In the genomic region with DNA sequence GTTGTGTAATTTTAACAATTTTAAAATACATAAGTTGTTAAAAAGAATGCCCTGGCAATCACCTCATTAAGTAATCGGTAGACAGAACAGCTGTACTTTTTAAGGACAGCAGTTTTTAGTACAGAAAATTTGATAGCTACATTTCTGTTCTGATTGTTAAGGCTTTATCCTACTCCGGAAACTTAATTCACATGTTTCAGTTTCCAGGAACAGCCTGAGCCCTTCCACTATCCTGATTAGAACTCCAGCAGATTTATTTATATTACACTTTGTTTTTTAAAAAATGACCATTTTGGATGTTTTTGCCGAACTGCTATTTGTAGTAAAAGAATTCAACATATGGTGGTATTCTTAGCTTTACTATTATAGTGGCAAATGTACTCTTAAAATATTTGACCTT, we compare ENCODE assay signal across 17 cellular contexts. TPM values are rescaled to one million over a fixed set of nuclear protein-coding genes. Genes with fewer than 3 reads are reported as not detected.
A peak's percentile ranks its signal among the peaks of the same experiment; 100 is the strongest.
DNase-seq lines count a peak whose midpoint lies in the region; ATAC-seq and TF ChIP-seq lines count a peak whose summit lies in the region.
"Had no signal": no experiment of that assay in that cellular context is flagged by ENCODE, and none has a peak within 500 bp of the region (broad histone marks: within the 10 kb centered on the region; RNA-seq: fewer than 3 reads in every experiment).

No MANE protein-coding gene starts in this region.

- no peaks in the 10 kb centered on the region for H3K27me3 ChIP-seq in skeletal muscle satellite cell (ENCODE audit: control insufficient read depth, insufficient read depth, low read length)
- H3K27me3 ChIP-seq: BLaER1 treated with 17β-estradiol and CSF1 and Interleukin-3, amounts not matched to agents 10 nM and 100 nM had no signal

- intact Hi-C loops in activated B cell treated with CpG ODN at 0.5 μM for 24 hours (cut with micrococcal nuclease), result loop anchor here (1.0 kb wide), 1 partner anchor 8 kb away; no protein-coding TSS in a partner anchor

- H3K4me1 ChIP-seq in skeletal muscle satellite cell (ENCODE audit: control insufficient read depth, insufficient read depth, low read length), result peaks cover 31% of the 10 kb centered on the region

- H3K27me3 Mint-ChIP-seq in activated naive CD4-positive, alpha-beta T cell treated with anti-CD3 and anti-CD28 coated beads, Interleukin-2, amount 50 U/mL, for 24 hours, result no peaks in the 10 kb centered on the region
- H3K27me3 Mint-ChIP-seq in activated B cell treated with CpG ODN at 0.5 μM for 24 hours, result no peaks in the 10 kb centered on the region
- H3K27me3 Mint-ChIP-seq in immature natural killer cell (ENCODE audit: low read depth in 3 of 3), result peaks cover 0 to 3% (median 1%) of the 10 kb centered on the region in 3 donors

- no peak for DNase-seq in activated naive CD4-positive, alpha-beta T cell treated with anti-CD3 and anti-CD28 coated beads, Interleukin-2, amount 50 U/mL, for 72 hours (ENCODE audit: low spot score in 2 of 2)
- no peak for DNase-seq in activated B cell treated with CpG ODN at 0.5 μM for 24 hours
- no peak for DNase-seq in immature natural killer cell
- no peak for DNase-seq in HUDEP-2 (lab: John Stamatoyannopoulos, UW; ENCODE audit: unreplicated experiment in 76 of 76)
- no peak for DNase-seq in DMS53 (lab: John Stamatoyannopoulos, UW)
- DNase-seq: activated gamma-delta T cell treated with Interleukin-2 at 50 U/mL for 16 hours, cortex of kidney, foreskin fibroblast, H7, hypothalamus, NCI-H1105 treated with DMSO at 0.1 percent for 48 hours, OCI-M1 had no signal

- POLR2A ChIA-PET in activated B cell treated with CpG ODN at 0.5 μM for 24 hours (lab: Charles Lee), result interaction anchor here (1.6 kb wide), 1 partner anchor 9 kb away, joined by 10 read pairs; a partner anchor contains a TSS

- ATAC-seq in activated naive CD4-positive, alpha-beta T cell treated with anti-CD3 and anti-CD28 coated beads, Interleukin-2, amount 50 U/mL, for 72 hours, result no peak
- ATAC-seq in activated B cell treated with CpG ODN at 0.5 μM for 24 hours (ENCODE audit: low read depth) (no peak), GM18870 (IDR thresholded peaks at IDR 0.05; ENCODE audit: unreplicated experiment) (no peak)

- peaks cover 93% of the 10 kb centered on the region for H3K4me1 Mint-ChIP-seq in activated naive CD4-positive, alpha-beta T cell treated with anti-CD3 and anti-CD28 coated beads, Interleukin-2, amount 50 U/mL, for 24 hours
- H3K4me1 Mint-ChIP-seq in activated B cell treated with CpG ODN at 0.5 μM for 24 hours, result peaks cover 80% of the 10 kb centered on the region
- H3K4me1 Mint-ChIP-seq in immature natural killer cell, result peaks cover 81 to 100% of the 10 kb centered on the region in 2 donors

- H3K4me2 ChIP-seq in skeletal muscle satellite cell (ENCODE audit: low read length), result peak overlapping the region; percentile 20

- H3K27ac Mint-ChIP-seq in activated naive CD4-positive, alpha-beta T cell treated with anti-CD3 and anti-CD28 coated beads, Interleukin-2, amount 50 U/mL, for 24 hours, result peak overlapping the region; percentile 77
- H3K27ac Mint-ChIP-seq in activated naive CD4-positive, alpha-beta T cell treated with anti-CD3 and anti-CD28 coated beads, Interleukin-2, amount 50 U/mL, for 72 hours, result peak overlapping the region in 1 of 2 donors; percentile 33
- H3K27ac Mint-ChIP-seq in activated B cell treated with CpG ODN at 0.5 μM for 24 hours, result no peak overlapping the region
- H3K27ac Mint-ChIP-seq in immature natural killer cell, result peak overlapping the region in 4 of 6 donors; percentile 35 to 71 (median 50)
- H3K27ac Mint-ChIP-seq: T-helper 2 cell treated with Interferon-gamma antibody and Interleukin-4, amounts not matched to agents 5 μg/mL and 100 μg/mL, for 36 hours had no signal

- H3K9me3 Mint-ChIP-seq in activated naive CD4-positive, alpha-beta T cell treated with anti-CD3 and anti-CD28 coated beads, Interleukin-2, amount 50 U/mL, for 24 hours, result no peaks in the 10 kb centered on the region
- no peaks in the 10 kb centered on the region for H3K9me3 Mint-ChIP-seq in activated naive CD4-positive, alpha-beta T cell treated with anti-CD3 and anti-CD28 coated beads, Interleukin-2, amount 50 U/mL, for 72 hours
- H3K9me3 Mint-ChIP-seq in activated B cell treated with CpG ODN at 0.5 μM for 24 hours (no peaks in the 10 kb centered on the region), immature natural killer cell (no peaks in the 10 kb centered on the region)
- H3K9me3 Mint-ChIP-seq: T-helper 2 cell treated with Interferon-gamma antibody and Interleukin-4, amounts not matched to agents 5 μg/mL and 100 μg/mL, for 36 hours had no signal

- CTCF ChIA-PET in activated B cell treated with CpG ODN at 0.5 μM for 24 hours (lab: Charles Lee), result interaction anchor here (4.1 kb wide), 1 partner anchor 8 kb away, joined by 14 read pairs; a partner anchor contains a TSS

- no peaks in the 10 kb centered on the region for H3K9me3 ChIP-seq in skeletal muscle satellite cell (replicated peaks; ENCODE audit: low read length)

- no peak overlapping the region for H3K4me3 ChIP-seq in skeletal muscle satellite cell (ENCODE audit: low read length)
- H3K4me3 ChIP-seq: BLaER1 treated with 17β-estradiol and CSF1 and Interleukin-3, amounts not matched to agents 10 nM and 100 nM had no signal

- H3K4me3 Mint-ChIP-seq in activated naive CD4-positive, alpha-beta T cell treated with anti-CD3 and anti-CD28 coated beads, Interleukin-2, amount 50 U/mL, for 24 hours, result peak overlapping the region; percentile 54
- H3K4me3 Mint-ChIP-seq in activated B cell treated with CpG ODN at 0.5 μM for 24 hours, result peak overlapping the region; percentile 32
- H3K4me3 Mint-ChIP-seq in immature natural killer cell, result peak overlapping the region in 1 of 5 donors; percentile 57
- H3K4me3 Mint-ChIP-seq: T-helper 2 cell treated with Interferon-gamma antibody and Interleukin-4, amounts not matched to agents 5 μg/mL and 100 μg/mL, for 36 hours had no signal

- H3K36me3 Mint-ChIP-seq in activated naive CD4-positive, alpha-beta T cell treated with anti-CD3 and anti-CD28 coated beads, Interleukin-2, amount 50 U/mL, for 24 hours, result peaks cover 22% of the 10 kb centered on the region
- peaks cover 4 to 30% of the 10 kb centered on the region in 2 donors for H3K36me3 Mint-ChIP-seq in activated naive CD4-positive, alpha-beta T cell treated with anti-CD3 and anti-CD28 coated beads, Interleukin-2, amount 50 U/mL, for 72 hours
- peaks cover 62% of the 10 kb centered on the region for H3K36me3 Mint-ChIP-seq in activated B cell treated with CpG ODN at 0.5 μM for 24 hours (ENCODE audit: low read depth)
- H3K36me3 Mint-ChIP-seq in immature natural killer cell, result peaks cover 0 to 7% (median 4%) of the 10 kb centered on the region in 3 donors

- no peak for TF ChIP-seq CTCF in activated B cell treated with CpG ODN at 0.5 μM for 24 hours (IDR thresholded peaks at IDR 0.05)

- H3K9ac ChIP-seq in skeletal muscle satellite cell (ENCODE audit: low read depth, low read length), result no peak overlapping the region

- peaks cover 6% of the 10 kb centered on the region for H3K36me3 ChIP-seq in skeletal muscle satellite cell (ENCODE audit: insufficient read depth, low read length)

RNA-seq across cellular contexts. Expression of a gene that starts 8.8 kb away (rescaled TPM):
- 100 to 1,000 TPM; 211 to 248 TPM for total RNA-seq in activated naive CD4-positive, alpha-beta T cell treated with anti-CD3 and anti-CD28 coated beads, Interleukin-2, amount 50 U/mL, for 72 hours
- total RNA-seq in activated B cell treated with CpG ODN at 0.5 μM for 24 hours, result 262 and 272 TPM in 2 replicates
- 100 to 1,000 TPM in 1 of 3 donors, 10 to 100 TPM in 1, 1 to 10 TPM in 1; 7.9 to 109 (median 21.6) TPM for polyA plus RNA-seq in immature natural killer cell
- total RNA-seq in skeletal muscle satellite cell (2012; rRNA removed), result 40.1 and 44.8 TPM in 2 replicates
